ENCODE assay signal across 19 cellular contexts in genomic region chr9:35840901-35841900, GRCh38. TPM values are rescaled to one million over a fixed set of nuclear protein-coding genes. Genes with fewer than 3 reads are reported as not detected.
A peak's percentile ranks its signal among the peaks of the same experiment; 100 is the strongest.
DNase-seq lines count a peak whose midpoint lies in the region; ATAC-seq and TF ChIP-seq lines count a peak whose summit lies in the region.
"Had no signal": no experiment of that assay in that cellular context is flagged by ENCODE, and none has a peak within 500 bp of the region (broad histone marks: within the 10 kb centered on the region; RNA-seq: fewer than 3 reads in every experiment).

No MANE protein-coding gene starts in this region.

- DNase-seq in ELF-1 (ENCODE audit: low read depth, low spot score) = peak; percentile 20
- DNase-seq in endodermal cell = peak; percentile 55
- peak; percentile 50 for DNase-seq in sigmoid colon
- no peak for DNase-seq in aorta
- no peak for DNase-seq in HUDEP-2 (lab: John Stamatoyannopoulos, UW; ENCODE audit: unreplicated experiment in 76 of 76)
- DNase-seq in NCI-H82 (lab: John Stamatoyannopoulos, UW) = no peak
- DNase-seq in NCI-H446 treated with DMSO at 0.1 percent for 48 hours (lab: John Stamatoyannopoulos, UW) = no peak
- DNase-seq: BE2C; Calu3; CD4-positive, alpha-beta T cell; DMS 273 treated with DMSO at 0.1 percent for 48 hours; H7 had no signal

- peaks cover 28% of the 10 kb centered on the region for H3K27me3 Mint-ChIP-seq in endodermal cell (ENCODE audit: insufficient read depth)
- H3K27me3 Mint-ChIP-seq: CD4-positive, alpha-beta T cell had no signal

- WGBS in endodermal cell (ENCODE audit: insufficient coverage in 1 of 2, insufficient read length in 1 of 2), 2 experiments = 91 to 94% methylated on average over 10 to 20 of the region's 20 CpGs
- WGBS in sigmoid colon, 2 donors = 91 to 96% methylated on average over 20 of the region's 20 CpGs
- 88 to 91% methylated on average over 17 to 20 of the region's 20 CpGs for WGBS in aorta, 2 donors

- no peak for TF ChIP-seq EP300 in sigmoid colon (IDR thresholded peaks at IDR 0.05)

- no peaks in the 10 kb centered on the region for H3K4me1 ChIP-seq in endodermal cell (ENCODE audit: control insufficient read depth, insufficient read depth, low read length)
- H3K4me1 ChIP-seq in sigmoid colon = peaks cover 0 to 27% (median 22%) of the 10 kb centered on the region in 4 donors
- no peaks in the 10 kb centered on the region for H3K4me1 ChIP-seq in aorta (ENCODE audit: control insufficient read depth in 1 of 2, insufficient read depth in 2 of 2, low read length in 2 of 2)
- H3K4me1 ChIP-seq: BE2C had no signal

- peak; percentile 30 for ATAC-seq in aorta (ENCODE audit: low FRiP score)
- ATAC-seq: A549 had no signal

- H3K9ac ChIP-seq in endodermal cell (ENCODE audit: extremely low read depth, low read length, poor library complexity, severe bottlenecking) = no peak overlapping the region
- H3K9ac ChIP-seq: GM23248 had no signal

- H3K27me3 ChIP-seq in endodermal cell (ENCODE audit: control insufficient read depth, insufficient read depth, low read length, poor library complexity, severe bottlenecking) (peaks cover 12% of the 10 kb centered on the region), sigmoid colon (no peaks in the 10 kb centered on the region), aorta (ENCODE audit: control insufficient read depth in 1 of 2, insufficient read depth in 2 of 2, low read length in 1 of 2) (no peaks in the 10 kb centered on the region)
- H3K27me3 ChIP-seq: BE2C had no signal

- no peak for TF ChIP-seq POLR2A in sigmoid colon (IDR thresholded peaks at IDR 0.05)

- H3K4me3 ChIP-seq in endodermal cell (ENCODE audit: low read length) (no peak overlapping the region), sigmoid colon (no peak overlapping the region), aorta (ENCODE audit: low read length in 2 of 2) (no peak overlapping the region)
- H3K4me3 ChIP-seq: A549, GM12878, GM23248 had no signal

- H3K36me3 Mint-ChIP-seq in endodermal cell (ENCODE audit: low read depth) = no peaks in the 10 kb centered on the region

- no peak overlapping the region for H3K4me3 Mint-ChIP-seq in endodermal cell
- H3K4me3 Mint-ChIP-seq: CD4-positive, alpha-beta T cell had no signal

- no peaks in the 10 kb centered on the region for H3K9me3 Mint-ChIP-seq in endodermal cell
- H3K9me3 Mint-ChIP-seq: CD4-positive, alpha-beta T cell had no signal

- intact Hi-C loops in sigmoid colon (cut with DNase I) (no loop called here), aorta (cut with DNase I) (no loop called here)

- H3K36me3 ChIP-seq in endodermal cell (ENCODE audit: control insufficient read depth, insufficient read depth, low read length) (no peaks in the 10 kb centered on the region), sigmoid colon (peaks cover 0 to 1% (median 0%) of the 10 kb centered on the region in 4 donors), aorta (ENCODE audit: control insufficient read depth in 1 of 2, insufficient read depth in 2 of 2, low read length in 1 of 2) (no peaks in the 10 kb centered on the region)
- H3K36me3 ChIP-seq: BE2C had no signal

- H3K4me1 Mint-ChIP-seq in endodermal cell = peaks cover 21% of the 10 kb centered on the region

- H3K27ac Mint-ChIP-seq in endodermal cell = no peak overlapping the region
- H3K27ac Mint-ChIP-seq: CD4-positive, alpha-beta T cell had no signal

- H3K27ac ChIP-seq in endodermal cell (ENCODE audit: low read depth, low read length) = no peak overlapping the region
- no peak overlapping the region for H3K27ac ChIP-seq in sigmoid colon
- H3K27ac ChIP-seq in aorta (ENCODE audit: low read depth in 1 of 2, low read length in 2 of 2) = no peak overlapping the region
- H3K27ac ChIP-seq: A549, GM23248 had no signal

- no peaks in the 10 kb centered on the region for H3K9me3 ChIP-seq in endodermal cell (ENCODE audit: control insufficient read depth, low read length)
- no peaks in the 10 kb centered on the region for H3K9me3 ChIP-seq in sigmoid colon
- H3K9me3 ChIP-seq in aorta (ENCODE audit: control insufficient read depth, low read length) = no peaks in the 10 kb centered on the region
- H3K9me3 ChIP-seq: A549, BE2C had no signal

- no peak for TF ChIP-seq CTCF in endodermal cell (conservative IDR thresholded peaks at IDR 0.05)
- TF ChIP-seq CTCF in sigmoid colon (IDR thresholded peaks at IDR 0.05) = no peak

RNA-seq across cellular contexts. Expression of gene TMEM8B, which starts 12.2 kb away (rescaled TPM):
- 10 to 100 TPM; 12.8 to 18.3 TPM for total RNA-seq in endodermal cell
- polyA plus RNA-seq in endodermal cell (2013, experiment 1 of 2) = 29.5 TPM
- polyA plus RNA-seq in endodermal cell (2013, experiment 2 of 2) = 26.0 TPM
- total RNA-seq in sigmoid colon = 10 to 100 TPM in 1 of 4 donors, 1 to 10 TPM in 3; 6.4 to 12.5 (median 8.4) TPM
- 1 to 10 TPM; 3.5 to 9.5 (median 4.2) TPM for polyA plus RNA-seq in sigmoid colon
- total RNA-seq in aorta = 10 to 100 TPM; 16.3 to 20.8 TPM
- polyA plus RNA-seq in aorta = 10 to 100 TPM in 1 of 2 donors, 1 to 10 TPM in 1; 6.8 to 31.2 TPM

RNA-seq across cellular contexts. Expression of gene FAM221B, which starts 12.7 kb away (rescaled TPM):
- total RNA-seq in endodermal cell (under 1 TPM in 1 of 2 donors, not detected in 1; 0.22 TPM), sigmoid colon (not detected), aorta (not detected)
- polyA plus RNA-seq in endodermal cell (2013, experiment 1 of 2) = 0.32 TPM
- polyA plus RNA-seq in endodermal cell (2013, experiment 2 of 2) = 0.70 TPM
- polyA plus RNA-seq in sigmoid colon (under 1 TPM in 1 of 3 donors, not detected in 2; 0.03 TPM), aorta (under 1 TPM in 1 of 2 donors, not detected in 1; 0.13 TPM)
- total RNA-seq: Calu3; CD4-positive, alpha-beta T cell; Daoy; G401; GM12878; GM23248; H7; HT1080 had no signal
- polyA plus RNA-seq: A549, AG04450, GM23248 had no signal

RNA-seq across cellular contexts. Expression of gene HINT2, which starts 26.4 kb away (rescaled TPM):
- total RNA-seq in endodermal cell = 10 to 100 TPM; 34.3 to 48.6 TPM
- polyA plus RNA-seq in endodermal cell (2013, experiment 1 of 2) = 68.5 TPM
- 57.9 TPM for polyA plus RNA-seq in endodermal cell (2013, experiment 2 of 2)
- 10 to 100 TPM; 23.5 to 42.8 (median 36.2) TPM for total RNA-seq in sigmoid colon
- polyA plus RNA-seq in sigmoid colon = 100 to 1,000 TPM in 2 of 3 donors, 10 to 100 TPM in 1; 85.8 to 125 (median 112) TPM
- total RNA-seq in aorta = 10 to 100 TPM; 21.3 to 26.0 TPM
- polyA plus RNA-seq in aorta = 10 to 100 TPM; 34.8 to 61.5 TPM

RNA-seq across cellular contexts. Expression of gene OR13J1, which starts 29.0 kb away (rescaled TPM):
- not detected for total RNA-seq in endodermal cell
- not detected for polyA plus RNA-seq in endodermal cell (2013, experiment 1 of 2)
- not detected for polyA plus RNA-seq in endodermal cell (2013, experiment 2 of 2)
- total RNA-seq in sigmoid colon = not detected
- not detected for polyA plus RNA-seq in sigmoid colon
- total RNA-seq in aorta = not detected
- not detected for polyA plus RNA-seq in aorta
- total RNA-seq: Calu3; CD4-positive, alpha-beta T cell; Daoy; G401; GM12878; GM23248; H7; HT1080 had no signal
- polyA plus RNA-seq: A549, AG04450, GM12878, GM23248 had no signal

RNA-seq across cellular contexts. Expression of gene SPAG8, which starts 29.1 kb away (rescaled TPM):
- total RNA-seq in endodermal cell = 1 to 10 TPM; 1.2 to 1.4 TPM
- polyA plus RNA-seq in endodermal cell (2013, experiment 1 of 2) = 2.2 TPM
- 1.9 TPM for polyA plus RNA-seq in endodermal cell (2013, experiment 2 of 2)
- 1 to 10 TPM; 1.4 to 2.8 (median 2.4) TPM for total RNA-seq in sigmoid colon
- 1 to 10 TPM in 1 of 3 donors, not detected in 2; 1.1 TPM for polyA plus RNA-seq in sigmoid colon
- total RNA-seq in aorta = 1 to 10 TPM in 1 of 2 donors, under 1 TPM in 1; 0.71 to 3.0 TPM
- 1 to 10 TPM in 1 of 2 donors, not detected in 1; 4.4 TPM for polyA plus RNA-seq in aorta

Comparison
In these comparisons a context has a peak if more than half of its experiments do, and no peak if none do; other contexts are left out.
1. DNase-seq: peak in ELF-1 (single experiment), endodermal cell (single experiment) and sigmoid colon (single experiment); none in aorta (0 of 2), HUDEP-2 (0 of 76), NCI-H82 (single experiment) and NCI-H446 treated with DMSO at 0.1 percent for 48 hours (single experiment).